8 cellular contexts compared by ENCODE assay signal in the genomic region with DNA sequence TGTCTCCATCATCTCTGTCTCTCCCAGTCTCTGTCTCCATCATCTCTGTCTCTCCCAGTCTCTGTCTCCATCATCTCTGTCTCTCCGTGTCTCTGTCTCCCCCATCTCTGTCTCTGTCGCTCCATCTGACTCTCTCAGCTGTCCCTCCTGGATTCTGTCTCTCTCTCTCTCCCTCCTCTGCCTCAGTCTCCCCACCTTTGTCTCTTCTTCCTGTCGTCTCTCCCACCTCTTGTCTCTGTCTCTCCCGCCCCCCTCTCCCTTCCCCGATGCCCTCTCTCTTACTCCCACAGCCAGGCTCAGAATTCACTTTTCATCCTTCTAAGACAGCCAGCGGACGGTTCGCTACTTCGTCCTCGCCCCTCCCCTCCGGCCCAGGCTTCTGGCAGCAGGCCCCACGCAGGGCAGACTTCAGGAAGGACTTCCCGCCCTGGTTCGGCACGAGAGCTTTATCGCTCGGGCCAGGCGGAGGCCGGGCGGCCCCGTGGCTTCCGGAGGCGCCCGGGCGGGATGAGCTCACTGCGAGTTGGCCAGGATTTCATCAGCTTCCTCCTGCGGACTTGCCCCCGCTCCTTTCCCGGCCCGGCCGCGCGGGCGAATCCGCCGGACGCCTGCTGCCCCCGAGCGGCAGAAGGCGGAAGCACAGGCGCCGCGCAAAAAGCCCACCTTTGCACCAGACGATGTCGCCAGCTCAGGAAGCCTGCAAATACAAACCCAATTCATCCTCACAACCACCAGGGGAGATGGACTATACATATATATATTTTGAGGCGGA. TPM values are rescaled to one million over a fixed set of nuclear protein-coding genes. Genes with fewer than 3 reads are reported as not detected.
A peak's percentile ranks its signal among the peaks of the same experiment; 100 is the strongest.
DNase-seq lines count a peak whose midpoint lies in the region; ATAC-seq and TF ChIP-seq lines count a peak whose summit lies in the region.

No MANE protein-coding gene starts in this region.

- intact Hi-C loops in left cardiac atrium (cut with DNase I), result loop anchor here (1.0 to 2.0 kb wide), 3 partner anchors 34 to 95 kb away; no protein-coding TSS in a partner anchor

- DNase-seq in GM03348 (ENCODE audit: low spot score), result peak; percentile 95
- DNase-seq in HCEC 1CT, result peak; percentile 98
- DNase-seq in NCI-H1105 (lab: John Stamatoyannopoulos, UW), result peak; percentile 77
- peak; percentile 58 to 80 for DNase-seq in SW 1271 (lab: John Stamatoyannopoulos, UW)
- peak; percentile 93 for DNase-seq in activated naive CD8-positive, alpha-beta T cell treated with anti-CD3 and anti-CD28 coated beads, Interleukin-2, amount 50 U/mL, for 24 hours
- peak; percentile 95 for DNase-seq in left cardiac atrium
- DNase-seq in progenitor cell of endocrine pancreas (ENCODE audit: low spot score, unreplicated experiment), result peak; percentile 96
- DNase-seq in ureter (ENCODE audit: low spot score), result peak; percentile 92

- H3K36me3 Mint-ChIP-seq in activated naive CD8-positive, alpha-beta T cell treated with anti-CD3 and anti-CD28 coated beads, Interleukin-2, amount 50 U/mL, for 24 hours (ENCODE audit: low read depth), result no peaks in the 10 kb centered on the region
- no peaks in the 10 kb centered on the region for H3K36me3 Mint-ChIP-seq in progenitor cell of endocrine pancreas (ENCODE audit: insufficient read depth)

- H3K9me3 Mint-ChIP-seq in activated naive CD8-positive, alpha-beta T cell treated with anti-CD3 and anti-CD28 coated beads, Interleukin-2, amount 50 U/mL, for 24 hours, result no peaks in the 10 kb centered on the region
- no peaks in the 10 kb centered on the region for H3K9me3 Mint-ChIP-seq in progenitor cell of endocrine pancreas (ENCODE audit: low read depth)

- H3K27ac Mint-ChIP-seq in activated naive CD8-positive, alpha-beta T cell treated with anti-CD3 and anti-CD28 coated beads, Interleukin-2, amount 50 U/mL, for 24 hours, result peak overlapping the region; percentile 93
- H3K27ac Mint-ChIP-seq in progenitor cell of endocrine pancreas, result peak overlapping the region; percentile 84

- TF ChIP-seq CTCF in progenitor cell of endocrine pancreas (IDR thresholded peaks at IDR 0.05; ENCODE audit: unreplicated experiment), result peak; percentile 98

- no peak overlapping the region for H3K4me3 Mint-ChIP-seq in activated naive CD8-positive, alpha-beta T cell treated with anti-CD3 and anti-CD28 coated beads, Interleukin-2, amount 50 U/mL, for 24 hours
- H3K4me3 Mint-ChIP-seq in progenitor cell of endocrine pancreas (ENCODE audit: low read depth), result peak overlapping the region; percentile 53

- H3K4me1 Mint-ChIP-seq in activated naive CD8-positive, alpha-beta T cell treated with anti-CD3 and anti-CD28 coated beads, Interleukin-2, amount 50 U/mL, for 24 hours, result peaks cover 36% of the 10 kb centered on the region
- H3K4me1 Mint-ChIP-seq in progenitor cell of endocrine pancreas (ENCODE audit: low read depth), result peaks cover 8% of the 10 kb centered on the region

- H3K27me3 Mint-ChIP-seq in activated naive CD8-positive, alpha-beta T cell treated with anti-CD3 and anti-CD28 coated beads, Interleukin-2, amount 50 U/mL, for 24 hours, result peaks cover 3% of the 10 kb centered on the region
- H3K27me3 Mint-ChIP-seq in progenitor cell of endocrine pancreas, result peaks cover 14% of the 10 kb centered on the region

- peak; percentile 89 for ATAC-seq in activated naive CD8-positive, alpha-beta T cell treated with anti-CD3 and anti-CD28 coated beads, Interleukin-2, amount 50 U/mL, for 24 hours
- ATAC-seq in left cardiac atrium, result peak; percentile 92 to 93

RNA-seq across cellular contexts. Expression of gene CCDC9, which starts 12.4 kb away (rescaled TPM):
- 10 to 100 TPM; 21.4 to 28.7 TPM for total RNA-seq in left cardiac atrium
- 34.4 and 36.1 TPM in 2 replicates for total RNA-seq in progenitor cell of endocrine pancreas
- total RNA-seq in ureter, result 37.2 TPM

RNA-seq across cellular contexts. Expression of gene BBC3, which starts 13.0 kb away (rescaled TPM):
- total RNA-seq in left cardiac atrium (1 to 10 TPM; 2.9 to 4.1 TPM), progenitor cell of endocrine pancreas (18.3 and 23.5 TPM in 2 replicates), ureter (9.9 TPM)

RNA-seq across cellular contexts. Expression of gene INAFM1, which starts 30.7 kb away (rescaled TPM):
- 10 to 100 TPM; 16.1 to 17.1 TPM for total RNA-seq in left cardiac atrium
- 9.1 and 11.8 TPM in 2 replicates for total RNA-seq in progenitor cell of endocrine pancreas
- total RNA-seq in ureter, result 22.2 TPM

Comparison
In these comparisons a context has a peak if more than half of its experiments do, and no peak if none do; other contexts are left out.
1. Peak in every context shown above with its lines: DNase-seq and ATAC-seq.